In genomic region chr1:74775735-74776134, GRCh38 we compare ENCODE assay signal across 19 cellular contexts. TPM values are rescaled to one million over a fixed set of nuclear protein-coding genes. Genes with fewer than 3 reads are reported as not detected.
DNase-seq lines count a peak whose midpoint lies in the region; ATAC-seq and TF ChIP-seq lines count a peak whose summit lies in the region.
"Had no signal": no experiment of that assay in that cellular context is flagged by ENCODE, and none has a peak within 500 bp of the region (broad histone marks: within the 10 kb centered on the region; RNA-seq: fewer than 3 reads in every experiment).

No MANE protein-coding gene starts in this region.

- no peak overlapping the region for H3K27ac Mint-ChIP-seq in activated T-helper 17 cell treated with anti-CD3 and anti-CD28 coated beads, Interleukin-2, amount 50 U/mL, for 72 hours
- H3K27ac Mint-ChIP-seq: CD4-positive, CD25-positive, alpha-beta regulatory T cell; T-helper 17 cell had no signal

- no peak overlapping the region for H3K4me2 ChIP-seq in Loucy (ENCODE audit: low read depth, low read length, poor library complexity, severe bottlenecking)

- H3K36me3 ChIP-seq in Loucy (ENCODE audit: insufficient read depth, low read length), result no peaks in the 10 kb centered on the region

- H3K9me3 Mint-ChIP-seq in activated T-helper 17 cell treated with anti-CD3 and anti-CD28 coated beads, Interleukin-2, amount 50 U/mL, for 72 hours, result no peaks in the 10 kb centered on the region

- no peaks in the 10 kb centered on the region for H3K36me3 Mint-ChIP-seq in activated T-helper 17 cell treated with anti-CD3 and anti-CD28 coated beads, Interleukin-2, amount 50 U/mL, for 72 hours (ENCODE audit: low read depth)
- H3K36me3 Mint-ChIP-seq: CD4-positive, CD25-positive, alpha-beta regulatory T cell had no signal

- no peak for ATAC-seq in activated T-helper 17 cell treated with anti-CD3 and anti-CD28 coated beads, Interleukin-2, amount 50 U/mL, for 72 hours (replicated peaks)
- ATAC-seq: HepG2, T-helper 17 cell had no signal

- H3K9me3 ChIP-seq in Loucy (ENCODE audit: insufficient read depth, low read depth, low read length), result no peaks in the 10 kb centered on the region

- H4K20me1 ChIP-seq in Loucy (ENCODE audit: insufficient read depth, low read length, poor library complexity, severe bottlenecking), result no peaks in the 10 kb centered on the region

- no peak overlapping the region for H3K9ac ChIP-seq in Loucy (ENCODE audit: low read depth, low read length, poor library complexity, severe bottlenecking)

- H3K27me3 ChIP-seq in Loucy (ENCODE audit: insufficient read depth, low read length, poor library complexity, severe bottlenecking), result no peaks in the 10 kb centered on the region

- H3F3A ChIP-seq in Loucy (ENCODE audit: low read depth), result no peaks in the 10 kb centered on the region

- DNase-seq in DMS53 (lab: John Stamatoyannopoulos, UW), result peak; percentile 16
- DNase-seq in DMS53 treated with DMSO at 0.1 percent for 48 hours (lab: John Stamatoyannopoulos, UW; ENCODE audit: unreplicated experiment), result no peak
- DNase-seq in fibroblast of gingiva (ENCODE audit: low read depth), result peak; percentile 17
- no peak for DNase-seq in COLO668 (lab: John Stamatoyannopoulos, UW; ENCODE audit: unreplicated experiment)
- no peak for DNase-seq in AG20443 (ENCODE audit: low spot score)
- DNase-seq: Calu3; CD4-positive, CD25-positive, alpha-beta regulatory T cell; GOT3; MM.1S; NCI-H1105 treated with DMSO at 0.1 percent for 48 hours; NCI-H187; NCI-H2171; NCI-H774; SIG-M5; T-helper 17 cell had no signal

- no peak overlapping the region for H3K4me3 Mint-ChIP-seq in activated T-helper 17 cell treated with anti-CD3 and anti-CD28 coated beads, Interleukin-2, amount 50 U/mL, for 72 hours
- H3K4me3 Mint-ChIP-seq: CD4-positive, CD25-positive, alpha-beta regulatory T cell; T-helper 17 cell had no signal

- no peaks in the 10 kb centered on the region for H3K9me2 ChIP-seq in Loucy (replicated peaks; ENCODE audit: low read depth, low read length)

- peaks cover 5% of the 10 kb centered on the region for H3K4me1 ChIP-seq in Loucy (ENCODE audit: insufficient read depth, low read length, poor library complexity, severe bottlenecking)

- no peaks in the 10 kb centered on the region for H3K4me1 Mint-ChIP-seq in activated T-helper 17 cell treated with anti-CD3 and anti-CD28 coated beads, Interleukin-2, amount 50 U/mL, for 72 hours

- H3K27ac ChIP-seq in C4-2B, result no peak overlapping the region

- no peak overlapping the region for H3K4me3 ChIP-seq in Loucy (ENCODE audit: low read length, poor library complexity, severe bottlenecking)

- H3K27me3 Mint-ChIP-seq in activated T-helper 17 cell treated with anti-CD3 and anti-CD28 coated beads, Interleukin-2, amount 50 U/mL, for 72 hours, result peaks cover 17% of the 10 kb centered on the region

- no peaks in the 10 kb centered on the region for H3K79me2 ChIP-seq in Loucy (ENCODE audit: insufficient read depth, low read length)

- H2AFZ ChIP-seq in Loucy (ENCODE audit: low read length), result peak overlapping the region; percentile 70; the same call in 1 of the 2 replicates

- TF ChIP-seq CTCF in C4-2B (conservative IDR thresholded peaks at IDR 0.05) (peak; percentile 4; the same call in 1 of the 2 replicates), Loucy (conservative IDR thresholded peaks at IDR 0.05; ENCODE audit: low read length) (peak; percentile 55)

RNA-seq across cellular contexts. Expression of gene TYW3, which starts 42.8 kb away (rescaled TPM):
- total RNA-seq in activated T-helper 17 cell treated with anti-CD3 and anti-CD28 coated beads, Interleukin-2, amount 50 U/mL, for 72 hours, result 10 to 100 TPM; 27.9 to 37.3 TPM

RNA-seq across cellular contexts. Expression of gene CRYZ, which starts 42.9 kb away (rescaled TPM):
- 10 to 100 TPM; 47.7 to 56.5 TPM for total RNA-seq in activated T-helper 17 cell treated with anti-CD3 and anti-CD28 coated beads, Interleukin-2, amount 50 U/mL, for 72 hours

Comparison
In these comparisons a context has a peak if more than half of its experiments do, and no peak if none do; other contexts are left out.
1. DNase-seq: peak in DMS53 (single experiment) and fibroblast of gingiva (single experiment); none in DMS53 treated with DMSO at 0.1 percent for 48 hours (single experiment), COLO668 (single experiment) and AG20443 (single experiment).